8 cellular contexts compared by ENCODE assay signal in the genomic region with DNA sequence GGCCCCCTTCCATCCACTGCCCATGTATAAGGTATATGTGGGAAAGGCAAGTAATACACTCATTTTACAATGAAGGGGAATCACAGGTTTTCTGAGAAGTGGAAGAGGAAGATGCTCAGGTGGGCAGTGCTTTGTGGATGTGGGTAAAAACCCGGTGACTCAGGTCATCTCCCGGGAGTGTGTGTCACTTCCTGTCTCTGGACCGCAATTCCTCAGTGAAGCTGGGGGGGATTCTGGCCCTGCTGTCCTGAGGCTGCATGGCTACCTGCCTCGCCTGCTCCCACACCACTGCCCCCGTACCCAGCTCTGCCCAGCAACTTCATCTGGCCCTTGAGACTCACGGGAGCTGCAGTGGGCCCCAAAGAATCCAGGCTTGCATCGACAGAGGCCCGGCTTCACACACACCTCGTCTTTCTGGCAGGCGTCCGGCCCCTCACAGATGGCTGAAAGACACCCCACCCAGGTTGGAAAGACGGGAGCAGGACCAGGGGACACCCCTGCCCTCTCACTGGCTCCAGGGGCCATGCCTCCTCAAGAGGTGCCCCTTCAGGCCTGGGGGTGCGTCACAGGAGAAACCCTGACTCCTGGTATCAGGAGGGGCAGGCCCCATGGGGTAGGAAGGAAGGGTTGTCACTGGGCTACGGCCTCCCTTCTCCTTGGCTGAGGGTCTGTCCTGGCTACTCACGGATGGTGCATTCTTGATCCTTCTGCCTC. TPM values are rescaled to one million over a fixed set of nuclear protein-coding genes. Genes with fewer than 3 reads are reported as not detected.
DNase-seq lines count a peak whose midpoint lies in the region; ATAC-seq and TF ChIP-seq lines count a peak whose summit lies in the region.

No MANE protein-coding gene starts in this region.

- H3K27ac ChIP-seq in CD4-positive, CD25-positive, alpha-beta regulatory T cell (ENCODE audit: insufficient read depth, low read length, poor library complexity, severe bottlenecking), result no peak overlapping the region
- no peak overlapping the region for H3K27ac ChIP-seq in mesodermal cell (ENCODE audit: low read depth, low read length, severe bottlenecking)
- peak overlapping the region; percentile 45 for H3K27ac ChIP-seq in vagina

- intact Hi-C loops in vagina (cut with DNase I), result loop anchor here (10.0 kb wide), 1 partner anchor 370 kb away; a partner anchor contains a TSS

- H3K36me3 ChIP-seq in CD4-positive, CD25-positive, alpha-beta regulatory T cell (ENCODE audit: control insufficient read depth, insufficient read depth, low read length), result no peaks in the 10 kb centered on the region
- H3K36me3 ChIP-seq in mesodermal cell (ENCODE audit: control insufficient read depth, insufficient read depth, low read length) (no peaks in the 10 kb centered on the region), vagina (no peaks in the 10 kb centered on the region)

- no peaks in the 10 kb centered on the region for H3K27me3 ChIP-seq in CD4-positive, CD25-positive, alpha-beta regulatory T cell (ENCODE audit: control insufficient read depth, insufficient read depth, low read length)
- no peaks in the 10 kb centered on the region for H3K27me3 ChIP-seq in vagina

- H3K4me3 Mint-ChIP-seq in CD4-positive, CD25-positive, alpha-beta regulatory T cell, result peak overlapping the region; percentile 85 to 90 (median 88)

- no peaks in the 10 kb centered on the region for H3K36me3 Mint-ChIP-seq in CD4-positive, CD25-positive, alpha-beta regulatory T cell

- 78 to 81% methylated on average over 12 to 13 of the region's 15 CpGs for WGBS in mesodermal cell (ENCODE audit: insufficient coverage in 2 of 2), 2 experiments

- peaks cover 0 to 3% (median 0%) of the 10 kb centered on the region in 7 donors for H3K9me3 Mint-ChIP-seq in CD4-positive, CD25-positive, alpha-beta regulatory T cell

- peaks cover 0 to 15% (median 4%) of the 10 kb centered on the region in 4 donors for H3K4me1 Mint-ChIP-seq in CD4-positive, CD25-positive, alpha-beta regulatory T cell

- ATAC-seq in CD4-positive, CD25-positive, alpha-beta regulatory T cell (ENCODE audit: low read depth in 2 of 2), result no peak
- ATAC-seq in GM18870 (IDR thresholded peaks at IDR 0.05; ENCODE audit: unreplicated experiment) (no peak), HG03025 (IDR thresholded peaks at IDR 0.05; ENCODE audit: low FRiP score, unreplicated experiment) (no peak)

- TF ChIP-seq CTCF in vagina (IDR thresholded peaks at IDR 0.05), result no peak

- no peaks in the 10 kb centered on the region for H3K9me3 ChIP-seq in CD4-positive, CD25-positive, alpha-beta regulatory T cell (ENCODE audit: control insufficient read depth in 2 of 2, low read length in 2 of 2)
- H3K9me3 ChIP-seq in mesodermal cell (ENCODE audit: control insufficient read depth, low read length), result no peaks in the 10 kb centered on the region
- no peaks in the 10 kb centered on the region for H3K9me3 ChIP-seq in vagina

- peaks cover 30% of the 10 kb centered on the region for H3K4me1 ChIP-seq in CD4-positive, CD25-positive, alpha-beta regulatory T cell (ENCODE audit: control insufficient read depth, insufficient read depth, low read length, poor library complexity, severe bottlenecking)
- peaks cover 52% of the 10 kb centered on the region for H3K4me1 ChIP-seq in mesodermal cell (ENCODE audit: control insufficient read depth, insufficient read depth, low read length, poor library complexity, severe bottlenecking)
- H3K4me1 ChIP-seq in vagina, result peaks cover 34% of the 10 kb centered on the region

- DNase-seq in CD4-positive, CD25-positive, alpha-beta regulatory T cell, result peak in 1 of 3 donors; percentile 44
- DNase-seq in HK-2 (ENCODE audit: unreplicated experiment), result peak; percentile 82
- peak; percentile 41 for DNase-seq in amniotic epithelial cell (ENCODE audit: low read depth)
- peak in 1 of 2 donors; percentile 85 for DNase-seq in vagina (ENCODE audit: extremely low spot score in 2 of 2)
- DNase-seq in OCI-M1 (lab: John Stamatoyannopoulos, UW), result no peak

- peak overlapping the region; percentile 51 for H3K4me3 ChIP-seq in CD4-positive, CD25-positive, alpha-beta regulatory T cell (ENCODE audit: low read depth, low read length)
- H3K4me3 ChIP-seq in mesodermal cell (ENCODE audit: extremely low read depth, insufficient read depth, low read length, poor library complexity, severe bottlenecking), result peak overlapping the region; percentile 28
- H3K4me3 ChIP-seq in vagina, result peak overlapping the region; percentile 28 to 40

- no peaks in the 10 kb centered on the region for H3K27me3 Mint-ChIP-seq in CD4-positive, CD25-positive, alpha-beta regulatory T cell

- TF ChIP-seq POLR2A in vagina (IDR thresholded peaks at IDR 0.05), result no peak

- H3K27ac Mint-ChIP-seq in CD4-positive, CD25-positive, alpha-beta regulatory T cell, result peak overlapping the region in 1 of 3 donors; percentile 69

RNA-seq across cellular contexts. Expression of a gene that starts 0.9 kb away (rescaled TPM):
- 1.5 TPM for total RNA-seq in CD4-positive, CD25-positive, alpha-beta regulatory T cell
- polyA plus RNA-seq in CD4-positive, CD25-positive, alpha-beta regulatory T cell, result under 1 TPM in 1 of 4 donors, not detected in 3; 0.49 TPM
- 22.6 TPM for polyA plus RNA-seq in mesodermal cell (2013, experiment 1 of 2)
- 14.6 TPM for polyA plus RNA-seq in mesodermal cell (2013, experiment 2 of 2)
- 26.3 TPM for total RNA-seq in vagina

RNA-seq across cellular contexts. Expression of a gene that starts 5.0 kb away (rescaled TPM):
- total RNA-seq in CD4-positive, CD25-positive, alpha-beta regulatory T cell, result 1.5 TPM
- 1 to 10 TPM; 3.7 to 7.6 (median 5.2) TPM for polyA plus RNA-seq in CD4-positive, CD25-positive, alpha-beta regulatory T cell
- 10.7 TPM for polyA plus RNA-seq in mesodermal cell (2013, experiment 1 of 2)
- 7.9 TPM for polyA plus RNA-seq in mesodermal cell (2013, experiment 2 of 2)
- total RNA-seq in vagina, result 7.1 TPM

RNA-seq across cellular contexts. Expression of a gene that starts 16.0 kb away (rescaled TPM):
- total RNA-seq in CD4-positive, CD25-positive, alpha-beta regulatory T cell, result 6.6 TPM
- 1 to 10 TPM; 3.5 to 6.9 (median 5.2) TPM for polyA plus RNA-seq in CD4-positive, CD25-positive, alpha-beta regulatory T cell
- 12.5 TPM for polyA plus RNA-seq in mesodermal cell (2013, experiment 1 of 2)
- polyA plus RNA-seq in mesodermal cell (2013, experiment 2 of 2), result 11.2 TPM
- total RNA-seq in vagina, result 5.2 TPM

RNA-seq across cellular contexts. Expression of a gene that starts 40.0 kb away (rescaled TPM):
- total RNA-seq in CD4-positive, CD25-positive, alpha-beta regulatory T cell, result 405 TPM
- polyA plus RNA-seq in CD4-positive, CD25-positive, alpha-beta regulatory T cell, result 100 to 1,000 TPM; 146 to 170 (median 159) TPM
- polyA plus RNA-seq in mesodermal cell (2013, experiment 1 of 2), result 225 TPM
- 184 TPM for polyA plus RNA-seq in mesodermal cell (2013, experiment 2 of 2)
- total RNA-seq in vagina, result 247 TPM

Comparison
In these comparisons a context has a peak if more than half of its experiments do, and no peak if none do; other contexts are left out.
1. RNA of a gene that starts 0.9 kb away (total RNA-seq): 26.3 TPM in vagina (single experiment); 1.5 TPM in CD4-positive, CD25-positive, alpha-beta regulatory T cell (single experiment); every median in the first group is over 10 times any median in the second.
2. Peak in every context shown above with its lines, with median percentiles within 50 percentile points of each other: H3K4me3 ChIP-seq.